In the genomic region with DNA sequence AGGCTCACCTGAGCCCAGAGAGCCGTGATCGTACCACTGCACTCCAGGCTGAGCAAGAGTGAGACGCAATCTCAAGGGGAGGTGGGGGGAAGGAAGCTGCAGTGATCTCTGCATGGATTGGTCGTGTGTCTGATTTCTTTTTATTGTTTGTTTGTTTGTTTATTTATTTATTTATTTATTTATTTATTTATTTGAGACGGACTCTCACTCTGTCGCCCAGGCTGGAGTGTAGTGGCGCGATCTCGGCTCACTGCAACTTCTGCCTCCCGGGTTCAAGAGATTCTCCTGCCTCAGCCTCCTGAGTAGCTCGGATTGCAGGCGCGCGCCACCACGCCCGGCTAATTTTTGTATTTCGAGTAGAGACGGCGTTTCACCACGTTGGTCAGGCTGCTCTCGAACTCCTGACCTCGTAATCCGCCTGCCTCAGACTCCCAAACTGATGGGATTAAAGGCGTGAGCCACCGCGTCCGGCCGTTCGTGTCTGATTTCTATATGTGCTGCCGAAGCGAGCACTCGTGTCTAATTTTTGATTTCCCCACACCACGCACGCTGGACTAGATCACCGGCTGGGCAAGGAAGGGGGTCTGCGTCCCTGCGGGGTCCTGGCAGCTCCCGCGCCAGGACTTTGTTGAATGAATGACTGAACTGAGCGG, we compare ENCODE assay signal across 1 cellular context.
TF ChIP-seq lines count a peak whose summit lies in the region.

No MANE protein-coding gene starts in this region.

TF ChIP-seq in HEK293, 187 proteins besides CTCF, POLR2A, EP300 and RAD21 (continued from another document and continues in another):
- TF ChIP-seq, protein P1, sequence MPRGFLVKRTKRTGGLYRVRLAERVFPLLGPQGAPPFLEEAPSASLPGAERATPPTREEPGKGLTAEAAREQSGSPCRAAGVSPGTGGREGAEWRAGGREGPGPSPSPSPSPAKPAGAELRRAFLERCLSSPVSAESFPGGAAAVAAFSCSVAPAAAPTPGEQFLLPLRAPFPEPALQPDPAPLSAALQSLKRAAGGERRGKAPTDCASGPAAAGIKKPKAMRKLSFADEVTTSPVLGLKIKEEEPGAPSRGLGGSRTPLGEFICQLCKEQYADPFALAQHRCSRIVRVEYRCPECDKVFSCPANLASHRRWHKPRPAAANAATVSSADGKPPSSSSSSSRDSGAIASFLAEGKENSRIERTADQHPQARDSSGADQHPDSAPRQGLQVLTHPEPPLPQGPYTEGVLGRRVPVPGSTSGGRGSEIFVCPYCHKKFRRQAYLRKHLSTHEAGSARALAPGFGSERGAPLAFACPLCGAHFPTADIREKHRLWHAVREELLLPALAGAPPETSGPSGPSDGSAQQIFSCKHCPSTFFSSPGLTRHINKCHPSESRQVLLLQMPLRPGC (tag by site-specific recombination; IDR thresholded peaks at IDR 0.05) = no peak; the same call in 1 of the 2 replicates
- TF ChIP-seq ZNF391 (tag by site-specific recombination; IDR thresholded peaks at IDR 0.05; ENCODE audit: borderline replicate concordance, low read depth) = 0 out of 2 replicates have a peak, but pooled peaks have one; percentile 31
- no peak for TF ChIP-seq ZNF701 (tag by site-specific recombination; IDR thresholded peaks at IDR 0.05)
- TF ChIP-seq ZNF549 (tag by site-specific recombination; IDR thresholded peaks at IDR 0.05) = no peak
- TF ChIP-seq, protein P2, sequence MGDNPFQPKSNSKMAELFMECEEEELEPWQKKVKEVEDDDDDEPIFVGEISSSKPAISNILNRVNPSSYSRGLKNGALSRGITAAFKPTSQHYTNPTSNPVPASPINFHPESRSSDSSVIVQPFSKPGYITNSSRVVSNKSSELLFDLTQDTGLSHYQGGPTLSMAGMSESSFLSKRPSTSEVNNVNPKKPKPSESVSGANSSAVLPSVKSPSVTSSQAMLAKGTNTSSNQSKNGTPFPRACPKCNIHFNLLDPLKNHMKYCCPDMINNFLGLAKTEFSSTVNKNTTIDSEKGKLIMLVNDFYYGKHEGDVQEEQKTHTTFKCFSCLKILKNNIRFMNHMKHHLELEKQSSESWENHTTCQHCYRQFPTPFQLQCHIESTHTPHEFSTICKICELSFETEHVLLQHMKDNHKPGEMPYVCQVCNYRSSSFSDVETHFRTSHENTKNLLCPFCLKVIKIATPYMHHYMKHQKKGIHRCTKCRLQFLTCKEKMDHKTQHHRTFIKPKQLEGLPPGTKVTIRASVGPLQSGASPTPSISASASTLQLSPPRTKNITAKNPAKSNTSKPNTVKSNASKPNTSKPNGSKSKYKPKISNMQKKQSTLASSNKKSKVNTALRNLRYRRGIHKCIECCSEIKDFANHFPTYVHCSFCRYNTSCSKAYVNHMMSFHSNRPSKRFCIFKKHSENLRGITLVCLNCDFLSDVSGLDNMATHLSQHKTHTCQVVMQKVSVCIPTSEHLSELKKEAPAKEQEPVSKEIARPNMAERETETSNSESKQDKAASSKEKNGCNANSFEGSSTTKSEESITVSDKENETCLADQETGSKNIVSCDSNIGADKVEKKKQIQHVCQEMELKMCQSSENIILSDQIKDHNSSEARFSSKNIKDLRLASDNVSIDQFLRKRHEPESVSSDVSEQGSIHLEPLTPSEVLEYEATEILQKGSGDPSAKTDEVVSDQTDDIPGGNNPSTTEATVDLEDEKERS (tag by site-specific recombination; IDR thresholded peaks at IDR 0.05) = no peak
- TF ChIP-seq ZNF114 (tag by site-specific recombination; IDR thresholded peaks at IDR 0.05) = no peak
- TF ChIP-seq ZNF521 (tag by site-specific recombination; IDR thresholded peaks at IDR 0.05) = no peak
- no peak for TF ChIP-seq ZNF423 (tag by site-specific recombination; IDR thresholded peaks at IDR 0.05)
- no peak for TF ChIP-seq ZNF707 (tag by site-specific recombination; IDR thresholded peaks at IDR 0.05)
- TF ChIP-seq ZBTB7A (tag by site-specific recombination; IDR thresholded peaks at IDR 0.05; ENCODE audit: low read depth) = no peak
- TF ChIP-seq HOXA7 (CRISPR knock-in tag; IDR thresholded peaks at IDR 0.05; ENCODE audit: borderline replicate concordance) = no peak
- TF ChIP-seq ZNF16 (tag by site-specific recombination; IDR thresholded peaks at IDR 0.05; ENCODE audit: low read depth) = no peak
- TF ChIP-seq, protein P3, sequence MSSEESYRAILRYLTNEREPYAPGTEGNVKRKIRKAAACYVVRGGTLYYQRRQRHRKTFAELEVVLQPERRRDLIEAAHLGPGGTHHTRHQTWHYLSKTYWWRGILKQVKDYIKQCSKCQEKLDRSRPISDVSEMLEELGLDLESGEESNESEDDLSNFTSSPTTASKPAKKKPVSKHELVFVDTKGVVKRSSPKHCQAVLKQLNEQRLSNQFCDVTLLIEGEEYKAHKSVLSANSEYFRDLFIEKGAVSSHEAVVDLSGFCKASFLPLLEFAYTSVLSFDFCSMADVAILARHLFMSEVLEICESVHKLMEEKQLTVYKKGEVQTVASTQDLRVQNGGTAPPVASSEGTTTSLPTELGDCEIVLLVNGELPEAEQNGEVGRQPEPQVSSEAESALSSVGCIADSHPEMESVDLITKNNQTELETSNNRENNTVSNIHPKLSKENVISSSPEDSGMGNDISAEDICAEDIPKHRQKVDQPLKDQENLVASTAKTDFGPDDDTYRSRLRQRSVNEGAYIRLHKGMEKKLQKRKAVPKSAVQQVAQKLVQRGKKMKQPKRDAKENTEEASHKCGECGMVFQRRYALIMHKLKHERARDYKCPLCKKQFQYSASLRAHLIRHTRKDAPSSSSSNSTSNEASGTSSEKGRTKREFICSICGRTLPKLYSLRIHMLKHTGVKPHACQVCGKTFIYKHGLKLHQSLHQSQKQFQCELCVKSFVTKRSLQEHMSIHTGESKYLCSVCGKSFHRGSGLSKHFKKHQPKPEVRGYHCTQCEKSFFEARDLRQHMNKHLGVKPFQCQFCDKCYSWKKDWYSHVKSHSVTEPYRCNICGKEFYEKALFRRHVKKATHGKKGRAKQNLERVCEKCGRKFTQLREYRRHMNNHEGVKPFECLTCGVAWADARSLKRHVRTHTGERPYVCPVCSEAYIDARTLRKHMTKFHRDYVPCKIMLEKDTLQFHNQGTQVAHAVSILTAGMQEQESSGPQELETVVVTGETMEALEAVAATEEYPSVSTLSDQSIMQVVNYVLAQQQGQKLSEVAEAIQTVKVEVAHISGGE (tag by site-specific recombination; conservative IDR thresholded peaks at IDR 0.05; ENCODE audit: low read depth) = peak; percentile 72
- TF ChIP-seq OSR2 (tag by site-specific recombination; IDR thresholded peaks at IDR 0.05) = no peak
- no peak for TF ChIP-seq ZNF324 (tag by site-specific recombination; IDR thresholded peaks at IDR 0.05)
- no peak for TF ChIP-seq YY2 (tag by site-specific recombination; IDR thresholded peaks at IDR 0.05)
- TF ChIP-seq ZNF169 (tag by site-specific recombination; IDR thresholded peaks at IDR 0.05) = no peak
- 0 out of 2 replicates have a peak, but pooled peaks have one; percentile 61 for TF ChIP-seq RBAK (tag by site-specific recombination; IDR thresholded peaks at IDR 0.05)
- TF ChIP-seq ZNF211 (tag by site-specific recombination; IDR thresholded peaks at IDR 0.05; ENCODE audit: low read depth) = no peak
- TF ChIP-seq, protein P4, sequence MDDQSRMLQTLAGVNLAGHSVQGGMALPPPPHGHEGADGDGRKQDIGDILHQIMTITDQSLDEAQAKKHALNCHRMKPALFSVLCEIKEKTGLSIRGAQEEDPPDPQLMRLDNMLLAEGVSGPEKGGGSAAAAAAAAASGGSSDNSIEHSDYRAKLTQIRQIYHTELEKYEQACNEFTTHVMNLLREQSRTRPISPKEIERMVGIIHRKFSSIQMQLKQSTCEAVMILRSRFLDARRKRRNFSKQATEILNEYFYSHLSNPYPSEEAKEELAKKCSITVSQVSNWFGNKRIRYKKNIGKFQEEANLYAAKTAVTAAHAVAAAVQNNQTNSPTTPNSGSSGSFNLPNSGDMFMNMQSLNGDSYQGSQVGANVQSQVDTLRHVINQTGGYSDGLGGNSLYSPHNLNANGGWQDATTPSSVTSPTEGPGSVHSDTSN (CRISPR knock-in tag; IDR thresholded peaks at IDR 0.05) = no peak
- TF ChIP-seq, protein P5, sequence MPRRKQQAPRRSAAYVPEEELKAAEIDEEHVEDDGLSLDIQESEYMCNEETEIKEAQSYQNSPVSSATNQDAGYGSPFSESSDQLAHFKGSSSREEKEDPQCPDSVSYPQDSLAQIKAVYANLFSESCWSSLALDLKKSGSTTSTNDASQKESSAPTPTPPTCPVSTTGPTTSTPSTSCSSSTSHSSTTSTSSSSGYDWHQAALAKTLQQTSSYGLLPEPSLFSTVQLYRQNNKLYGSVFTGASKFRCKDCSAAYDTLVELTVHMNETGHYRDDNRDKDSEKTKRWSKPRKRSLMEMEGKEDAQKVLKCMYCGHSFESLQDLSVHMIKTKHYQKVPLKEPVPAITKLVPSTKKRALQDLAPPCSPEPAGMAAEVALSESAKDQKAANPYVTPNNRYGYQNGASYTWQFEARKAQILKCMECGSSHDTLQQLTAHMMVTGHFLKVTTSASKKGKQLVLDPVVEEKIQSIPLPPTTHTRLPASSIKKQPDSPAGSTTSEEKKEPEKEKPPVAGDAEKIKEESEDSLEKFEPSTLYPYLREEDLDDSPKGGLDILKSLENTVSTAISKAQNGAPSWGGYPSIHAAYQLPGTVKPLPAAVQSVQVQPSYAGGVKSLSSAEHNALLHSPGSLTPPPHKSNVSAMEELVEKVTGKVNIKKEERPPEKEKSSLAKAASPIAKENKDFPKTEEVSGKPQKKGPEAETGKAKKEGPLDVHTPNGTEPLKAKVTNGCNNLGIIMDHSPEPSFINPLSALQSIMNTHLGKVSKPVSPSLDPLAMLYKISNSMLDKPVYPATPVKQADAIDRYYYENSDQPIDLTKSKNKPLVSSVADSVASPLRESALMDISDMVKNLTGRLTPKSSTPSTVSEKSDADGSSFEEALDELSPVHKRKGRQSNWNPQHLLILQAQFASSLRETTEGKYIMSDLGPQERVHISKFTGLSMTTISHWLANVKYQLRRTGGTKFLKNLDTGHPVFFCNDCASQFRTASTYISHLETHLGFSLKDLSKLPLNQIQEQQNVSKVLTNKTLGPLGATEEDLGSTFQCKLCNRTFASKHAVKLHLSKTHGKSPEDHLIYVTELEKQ (tag by site-specific recombination; IDR thresholded peaks at IDR 0.05; ENCODE audit: borderline replicate concordance) = no peak
- TF ChIP-seq ZNF366 (tag by site-specific recombination; conservative IDR thresholded peaks at IDR 0.05) = no peak
- TF ChIP-seq ZNF560 (tag by site-specific recombination; IDR thresholded peaks at IDR 0.05; ENCODE audit: borderline replicate concordance) = peak; percentile 80; the same call in 1 of the 2 replicates
- TF ChIP-seq OVOL3 (tag by site-specific recombination; IDR thresholded peaks at IDR 0.05) = 0 out of 2 replicates have a peak, but pooled peaks have one; percentile 30
- TF ChIP-seq ZNF121 (tag by site-specific recombination; IDR thresholded peaks at IDR 0.05) = peak; percentile 6; the same call in 1 of the 2 replicates
- no peak for TF ChIP-seq KLF16 (tag by site-specific recombination; IDR thresholded peaks at IDR 0.05)
- no peak for TF ChIP-seq SALL2 (tag by site-specific recombination; IDR thresholded peaks at IDR 0.05; ENCODE audit: borderline replicate concordance)
- no peak for TF ChIP-seq ZNF600 (tag by site-specific recombination; IDR thresholded peaks at IDR 0.05)
- no peak for TF ChIP-seq SCRT2 (tag by site-specific recombination; IDR thresholded peaks at IDR 0.05)
- TF ChIP-seq ZNF580 (tag by site-specific recombination; IDR thresholded peaks at IDR 0.05) = 0 out of 2 replicates have a peak, but pooled peaks have one; percentile 33
- no peak for TF ChIP-seq ZSCAN30 (tag by site-specific recombination; IDR thresholded peaks at IDR 0.05)
- TF ChIP-seq ZEB2 (tag by site-specific recombination; IDR thresholded peaks at IDR 0.05) = peak; percentile 14
- no peak for TF ChIP-seq BCL11A (tag by site-specific recombination; IDR thresholded peaks at IDR 0.05; ENCODE audit: low read depth)
- no peak for TF ChIP-seq PRDM4 (tag by site-specific recombination; IDR thresholded peaks at IDR 0.05)
- TF ChIP-seq ZNF10 (tag by site-specific recombination; IDR thresholded peaks at IDR 0.05) = no peak
- no peak; the same call in 1 of the 2 replicates for TF ChIP-seq ZNF341 (tag by site-specific recombination; IDR thresholded peaks at IDR 0.05; ENCODE audit: low read depth)
- no peak for TF ChIP-seq WT1 (tag by site-specific recombination; IDR thresholded peaks at IDR 0.05)
- TF ChIP-seq ZFP3 (tag by site-specific recombination; IDR thresholded peaks at IDR 0.05; ENCODE audit: low read depth) = 0 out of 2 replicates have a peak, but pooled peaks have one; percentile 17
- no peak for TF ChIP-seq ZNF785 (tag by site-specific recombination; IDR thresholded peaks at IDR 0.05)
- TF ChIP-seq GLI2 (tag by site-specific recombination; IDR thresholded peaks at IDR 0.05; ENCODE audit: borderline replicate concordance, low read depth) = no peak; the same call in 1 of the 2 replicates
- TF ChIP-seq ZNF138 (tag by site-specific recombination; IDR thresholded peaks at IDR 0.05; ENCODE audit: borderline replicate concordance) = 0 out of 2 replicates have a peak, but pooled peaks have one; percentile 17
- TF ChIP-seq ZNF133 (tag by site-specific recombination; IDR thresholded peaks at IDR 0.05) = no peak
- TF ChIP-seq ZNF529 (tag by site-specific recombination; IDR thresholded peaks at IDR 0.05; ENCODE audit: insufficient replicate concordance) = no peak
- peak; percentile 79; the same call in 1 of the 2 replicates for TF ChIP-seq ZNF404 (tag by site-specific recombination; IDR thresholded peaks at IDR 0.05)
- TF ChIP-seq SP2 (tag by site-specific recombination; IDR thresholded peaks at IDR 0.05) = peak; percentile 45; the same call in 1 of the 2 replicates
